8 cellular contexts compared by ENCODE assay signal in genomic region chr10:72320676-72321247, GRCh38. TPM values are rescaled to one million over a fixed set of nuclear protein-coding genes. Genes with fewer than 3 reads are reported as not detected.
A peak's percentile ranks its signal among the peaks of the same experiment; 100 is the strongest.
DNase-seq lines count a peak whose midpoint lies in the region; ATAC-seq and TF ChIP-seq lines count a peak whose summit lies in the region.

No MANE protein-coding gene starts in this region.

- 24 to 31% methylated on average over 12 of the region's 12 CpGs for WGBS in lower leg skin, 2 donors

- peak; percentile 66 for ATAC-seq in GM18909 (IDR thresholded peaks at IDR 0.05; ENCODE audit: poor library complexity, unreplicated experiment)
- peak; percentile 69 for ATAC-seq in HG03066 (IDR thresholded peaks at IDR 0.05; ENCODE audit: low read depth, unreplicated experiment)

- no peak overlapping the region for H3K4me3 ChIP-seq in lower leg skin (ENCODE audit: low read depth, poor library complexity, severe bottlenecking)

- TF ChIP-seq POLR2A in lower leg skin (IDR thresholded peaks at IDR 0.05): no peak

- peak; percentile 74 for DNase-seq in Ammon's horn (ENCODE audit: low spot score)
- DNase-seq in NCI-H2171 treated with DMSO at 0.1 percent for 48 hours (lab: John Stamatoyannopoulos, UW): peak; percentile 97
- peak; percentile 84 to 95 for DNase-seq in lower leg skin (ENCODE audit: low spot score in 2 of 2)
- peak; percentile 48 to 59 for DNase-seq in stimulated activated CD8-positive, alpha-beta memory T cell treated with anti-CD3 and anti-CD28 coated beads, Interleukin-7, amount 100 ng/mL, for 4 hours (ENCODE audit: low read depth in 2 of 2)

- intact Hi-C loops in lower leg skin (cut with DNase I; ENCODE audit: low total_unique reads): no loop called here

- H3K27ac ChIP-seq in VCaP (peak overlapping the region; percentile 77), cingulate gyrus (ENCODE audit: low read depth, low read length) (peak overlapping the region; percentile 99)

- TF ChIP-seq CTCF in VCaP (conservative IDR thresholded peaks at IDR 0.05) (no peak), lower leg skin (IDR thresholded peaks at IDR 0.05) (no peak)

RNA-seq across cellular contexts. Expression of gene DNAJB12, which starts 34.0 kb away (rescaled TPM):
- 10 to 100 TPM; 32.8 to 54.4 (median 48.1) TPM for total RNA-seq in lower leg skin

RNA-seq across cellular contexts. Expression of gene DDIT4, which starts 47.0 kb away (rescaled TPM):
- total RNA-seq in lower leg skin: 100 to 1,000 TPM; 274 to 929 (median 421) TPM
